1 cellular context compared by ENCODE assay signal in the genomic region with DNA sequence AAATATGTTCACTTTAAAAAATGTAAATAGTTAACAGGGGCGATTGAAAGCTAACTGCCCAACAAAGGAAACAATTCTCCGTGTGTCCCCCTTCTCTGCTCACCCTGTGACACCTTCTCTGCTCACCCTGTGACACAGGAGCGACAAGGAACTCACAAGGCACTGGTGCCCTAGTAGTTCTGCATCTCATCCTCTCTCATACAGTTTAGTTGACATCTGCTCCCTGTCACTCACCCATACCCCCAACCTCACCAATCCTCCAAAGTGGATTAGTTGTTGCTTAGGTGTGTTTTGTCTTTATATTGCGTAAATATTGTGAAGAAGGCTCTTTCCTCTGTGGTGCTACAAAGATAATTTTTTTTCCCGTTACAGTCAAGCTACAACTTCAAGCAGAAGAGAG.
TF ChIP-seq lines count a peak whose summit lies in the region.

No MANE protein-coding gene starts in this region.

TF ChIP-seq in IMR-90, 13 proteins besides CTCF, POLR2A, EP300 and RAD21 (continued from another document):
- TF ChIP-seq, protein P1, sequence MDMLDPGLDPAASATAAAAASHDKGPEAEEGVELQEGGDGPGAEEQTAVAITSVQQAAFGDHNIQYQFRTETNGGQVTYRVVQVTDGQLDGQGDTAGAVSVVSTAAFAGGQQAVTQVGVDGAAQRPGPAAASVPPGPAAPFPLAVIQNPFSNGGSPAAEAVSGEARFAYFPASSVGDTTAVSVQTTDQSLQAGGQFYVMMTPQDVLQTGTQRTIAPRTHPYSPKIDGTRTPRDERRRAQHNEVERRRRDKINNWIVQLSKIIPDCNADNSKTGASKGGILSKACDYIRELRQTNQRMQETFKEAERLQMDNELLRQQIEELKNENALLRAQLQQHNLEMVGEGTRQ (IDR thresholded peaks at IDR 0.05; ENCODE audit: low read depth, low read length), result no peak
- TF ChIP-seq CEBPB (IDR thresholded peaks at IDR 0.05; ENCODE audit: low read depth, low read length), result no peak
- TF ChIP-seq RFX5 (IDR thresholded peaks at IDR 0.05; ENCODE audit: low read depth, low read length), result no peak
